25 cellular contexts compared by ENCODE assay signal in the genomic region with DNA sequence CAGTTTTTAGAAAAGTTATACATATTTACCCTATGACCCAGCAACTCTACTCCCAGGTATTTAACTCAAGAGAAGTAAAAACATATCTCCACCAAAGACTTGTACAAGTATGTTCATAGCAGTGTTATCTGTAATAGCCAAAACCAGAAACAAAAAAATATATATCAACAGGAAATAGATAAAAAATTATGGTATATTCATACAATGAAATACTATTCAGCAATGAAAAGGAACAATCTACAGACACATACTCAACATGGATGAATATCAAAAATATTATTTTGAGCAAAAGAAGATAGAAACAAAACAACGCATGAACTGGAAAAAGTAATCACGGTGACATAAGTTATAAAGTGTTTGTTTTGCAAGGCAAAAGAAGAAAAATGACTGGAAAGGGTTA.
A peak's percentile ranks its signal among the peaks of the same experiment; 100 is the strongest.
DNase-seq lines count a peak whose midpoint lies in the region; ATAC-seq, FAIRE-seq and TF ChIP-seq lines count a peak whose summit lies in the region.
"Had no signal": no experiment of that assay in that cellular context is flagged by ENCODE, and none has a peak within 500 bp of the region (broad histone marks: within the 10 kb centered on the region; RNA-seq: fewer than 3 reads in every experiment).

No MANE protein-coding gene starts in this region.

- H3K79me2 ChIP-seq in SK-N-SH (ENCODE audit: insufficient read depth) (peaks cover 5% of the 10 kb centered on the region; the same call in 1 of the 2 replicates), K562 (ENCODE audit: control insufficient read depth, insufficient read depth, low read length) (no peaks in the 10 kb centered on the region)

- intact Hi-C loops in K562 (cut with micrococcal nuclease) (no loop called here), esophagus squamous epithelium (cut with DNase I) (no loop called here)

- H3K4me3 Mint-ChIP-seq in mesothelial cell of epicardium = no peak overlapping the region
- H3K4me3 Mint-ChIP-seq: CD14-positive monocyte; CD4-positive, alpha-beta memory T cell; CD8-positive, alpha-beta memory T cell had no signal

- H3K27ac Mint-ChIP-seq in mesothelial cell of epicardium = no peak overlapping the region
- H3K27ac Mint-ChIP-seq: CD14-positive monocyte had no signal

- H3K9me1 ChIP-seq in K562 (ENCODE audit: control insufficient read depth, insufficient read depth, low read length) = no peaks in the 10 kb centered on the region

- H3K4me3 ChIP-seq in SK-N-SH (ENCODE audit: low read depth in 2 of 2, low read length in 1 of 2) = no peak overlapping the region
- no peak overlapping the region for H3K4me3 ChIP-seq in K562
- no peak overlapping the region for H3K4me3 ChIP-seq in esophagus squamous epithelium
- H3K4me3 ChIP-seq in foreskin fibroblast (ENCODE audit: low read depth in 1 of 2, low read length in 2 of 2) = no peak overlapping the region
- H3K4me3 ChIP-seq: BLaER1 had no signal

- CTCF ChIA-PET in SK-N-SH (lab: Yijun Ruan, JAX) (interaction anchor here (1.3 to 1.8 kb wide), 2 partner anchors 14 to 72 kb away, joined by 3 read pairs; a partner anchor contains a TSS), K562 (lab: Yijun Ruan, JAX; ENCODE audit: low intra/inter-chr PET ratio) (no interaction called here)

- in situ Hi-C loops in K562 (cut with MboI) = no loop called here

- 0 out of 2 replicates have a peak, but pooled peaks cover 6% of the 10 kb centered on the region for H3K9me3 ChIP-seq in SK-N-SH
- 0 out of 2 replicates have a peak, but pooled peaks cover 3% of the 10 kb centered on the region for H3K9me3 ChIP-seq in K562 (replicated peaks; ENCODE audit: control insufficient read depth, insufficient read depth, low read depth, low read length)
- no peaks in the 10 kb centered on the region for H3K9me3 ChIP-seq in esophagus squamous epithelium
- H3K9me3 ChIP-seq: BE2C had no signal

- H3K9ac ChIP-seq in SK-N-SH = no peak overlapping the region
- no peak overlapping the region for H3K9ac ChIP-seq in K562 (ENCODE audit: insufficient read depth in 1 of 2, low read depth in 2 of 2, low read length in 2 of 2)
- H3K9ac ChIP-seq: BLaER1 had no signal

- WGBS in SK-N-SH (ENCODE audit: low lambda C conversion rate) = 94% methylated on average over 2 of the region's 2 CpGs
- WGBS in K562 (ENCODE audit: insufficient coverage, low coverage, missing lambda C conversion rate) = 76% methylated on average over 2 of the region's 2 CpGs
- WGBS in esophagus squamous epithelium, 2 donors = 94% methylated on average over 2 of the region's 2 CpGs

- H4K20me1 ChIP-seq in SK-N-SH (ENCODE audit: insufficient read depth) (no peaks in the 10 kb centered on the region), K562 (replicated peaks; ENCODE audit: control insufficient read depth, insufficient read depth, low read length) (no peaks in the 10 kb centered on the region)
- H4K20me1 ChIP-seq: BLaER1 had no signal

- peaks cover 4% of the 10 kb centered on the region for H3K4me1 Mint-ChIP-seq in mesothelial cell of epicardium
- H3K4me1 Mint-ChIP-seq: CD14-positive monocyte had no signal

- TF ChIP-seq EP300 in SK-N-SH (IDR thresholded peaks at IDR 0.05; ENCODE audit: borderline replicate concordance in 1 of 2, low read depth in 1 of 2, low read length in 1 of 2) (no peak), K562 (IDR thresholded peaks at IDR 0.05; ENCODE audit: low read length) (no peak)

- TF ChIP-seq CTCF in SK-N-SH (IDR thresholded peaks at IDR 0.05) (no peak), K562 (IDR thresholded peaks at IDR 0.05 in 2 of 3, conservative IDR thresholded peaks at IDR 0.05 in 1 of 3; ENCODE audit: insufficient read depth in 2 of 3, low read depth in 1 of 3, low read length in 3 of 3) (no peak), esophagus squamous epithelium (IDR thresholded peaks at IDR 0.05) (no peak), foreskin fibroblast (IDR thresholded peaks at IDR 0.05; ENCODE audit: low read depth, low read length) (no peak), mesothelial cell of epicardium (IDR thresholded peaks at IDR 0.05; ENCODE audit: unreplicated experiment) (no peak)

- H3K27ac ChIP-seq in SK-N-SH (ENCODE audit: low read depth in 2 of 2, low read length in 1 of 2) (no peak overlapping the region), K562 (ENCODE audit: extremely low read depth, low read depth, low read length) (no peak overlapping the region), esophagus squamous epithelium (no peak overlapping the region)
- H3K27ac ChIP-seq: 22Rv1, BLaER1 had no signal

- no peaks in the 10 kb centered on the region for H3K9me2 ChIP-seq in SK-N-SH

- peak; percentile 58 for FAIRE-seq in G401.6 (lab: Jason Lieb, UNC)
- FAIRE-seq in K562 (lab: Jason Lieb, UNC) = no peak
- FAIRE-seq: GM12891, GM19239 had no signal

- H3K27me3 ChIP-seq in SK-N-SH (ENCODE audit: insufficient read depth) = no peaks in the 10 kb centered on the region
- H3K27me3 ChIP-seq in K562 (ENCODE audit: control insufficient read depth in 2 of 2, insufficient read depth in 2 of 2, low read length in 2 of 2) = no peaks in the 10 kb centered on the region
- no peaks in the 10 kb centered on the region for H3K27me3 ChIP-seq in esophagus squamous epithelium
- H3K27me3 ChIP-seq: BE2C, BLaER1 had no signal

- peaks cover 26% of the 10 kb centered on the region for H3K9me3 Mint-ChIP-seq in mesothelial cell of epicardium

- DNase-seq in SK-N-SH (no peak), K562 (ENCODE audit: extremely low read depth in 1 of 4, low spot score in 3 of 4) (no peak), esophagus squamous epithelium (lab: John Stamatoyannopoulos, UW) (no peak), foreskin fibroblast (no peak), mesothelial cell of epicardium (ENCODE audit: low spot score in 2 of 2, unreplicated experiment in 2 of 2) (no peak)
- DNase-seq: BE2C; C1 segment of cervical spinal cord; CD4-positive, alpha-beta memory T cell; CD4-positive, CD25-positive, alpha-beta regulatory T cell; CD8-positive, alpha-beta memory T cell; COR-L47; DMS 273 treated with DMSO at 0.1 percent for 48 hours; DMS153; DMS53; DMS79; DND-41; EL; GF-D8 had no signal

- H3K36me3 Mint-ChIP-seq in mesothelial cell of epicardium = peaks cover 37% of the 10 kb centered on the region

- H3K36me3 ChIP-seq in SK-N-SH (replicated peaks in 1 of 2; ENCODE audit: control insufficient read depth in 1 of 2, insufficient read depth in 2 of 2, low read length in 1 of 2) (peaks cover 47 to 77% of the 10 kb centered on the region in 2 experiments), K562 (ENCODE audit: control insufficient read depth, insufficient read depth, low read length) (peaks cover 23% of the 10 kb centered on the region), esophagus squamous epithelium (peaks cover 0 to 26% (median 0%) of the 10 kb centered on the region in 3 donors)

- TF ChIP-seq POLR2A in K562 (conservative IDR thresholded peaks at IDR 0.05) (no peak), esophagus squamous epithelium (IDR thresholded peaks at IDR 0.05) (no peak)

- no peaks in the 10 kb centered on the region for H3K27me3 Mint-ChIP-seq in mesothelial cell of epicardium (ENCODE audit: low read depth)
- H3K27me3 Mint-ChIP-seq: CD4-positive, alpha-beta memory T cell; CD4-positive, CD25-positive, alpha-beta regulatory T cell; CD8-positive, alpha-beta memory T cell had no signal

- BruUV-seq in K562 (replicated peaks; lab: Mats Ljungman, UMichigan) = no TSS peak

- H3K4me2 ChIP-seq in SK-N-SH (no peak overlapping the region), K562 (ENCODE audit: insufficient read depth, low read length) (no peak overlapping the region)
- H3K4me2 ChIP-seq: BLaER1 had no signal

- TF ChIP-seq RAD21 in SK-N-SH (IDR thresholded peaks at IDR 0.05; ENCODE audit: low read length) (no peak), K562 (CRISPR knock-in tag; conservative IDR thresholded peaks at IDR 0.05 in 1 of 2, IDR thresholded peaks at IDR 0.05 in 1 of 2) (no peak)

- peaks cover 14% of the 10 kb centered on the region for H3F3A ChIP-seq in SK-N-SH (replicated peaks; ENCODE audit: insufficient read depth)

- no peaks in the 10 kb centered on the region for H3K4me1 ChIP-seq in SK-N-SH (ENCODE audit: control insufficient read depth in 1 of 2, insufficient read depth in 2 of 2, low read depth in 1 of 2, low read length in 1 of 2)
- no peaks in the 10 kb centered on the region for H3K4me1 ChIP-seq in K562 (replicated peaks in 1 of 2; ENCODE audit: control insufficient read depth in 2 of 2, insufficient read depth in 2 of 2, low read length in 2 of 2)
- H3K4me1 ChIP-seq in esophagus squamous epithelium = no peaks in the 10 kb centered on the region
- H3K4me1 ChIP-seq: BE2C, BLaER1 had no signal

- H2AFZ ChIP-seq in SK-N-SH (ENCODE audit: low read depth) (no peak overlapping the region), K562 (ENCODE audit: low read depth, low read length) (no peak overlapping the region)

- ATAC-seq in SK-N-SH treated with all-trans-retinoic acid at 6 μM for 48 hours (no peak), K562 (no peak)

- POLR2A ChIA-PET in SK-N-SH (lab: Yijun Ruan, JAX) (no interaction called here), K562 (lab: Yijun Ruan, JAX) (no interaction called here)

TF ChIP-seq in SK-N-SH treated with all-trans-retinoic acid at 6 μM for 48 hours, 23 proteins besides CTCF, POLR2A, EP300 and RAD21 (continues in another document):
- peak; percentile 84 for TF ChIP-seq ZNF8 (CRISPR knock-in tag; IDR thresholded peaks at IDR 0.05)

TF ChIP-seq in SK-N-SH, 30 proteins besides CTCF, POLR2A, EP300 and RAD21 (continues in another document):
- TF ChIP-seq YY1 (IDR thresholded peaks at IDR 0.05; ENCODE audit: low read depth) (no peak), FOXM1 (IDR thresholded peaks at IDR 0.05; ENCODE audit: low read depth) (no peak), TCF12 (IDR thresholded peaks at IDR 0.05) (no peak), GATA2 (CRISPR knock-in tag; IDR thresholded peaks at IDR 0.05) (no peak), NRF1 (IDR thresholded peaks at IDR 0.05; ENCODE audit: low read depth, low read length) (no peak)

TF ChIP-seq in K562, 482 proteins besides CTCF, POLR2A, EP300 and RAD21:
- TF ChIP-seq ZNF695 (CRISPR knock-in tag; IDR thresholded peaks at IDR 0.05) (no peak), HNRNPH1 (optimal IDR thresholded peaks at IDR 0.05; ENCODE audit: low read depth, low read length) (no peak), ZNF146 (CRISPR knock-in tag; IDR thresholded peaks at IDR 0.05; ENCODE audit: unreplicated experiment) (peak; percentile 49), RBM25 (IDR thresholded peaks at IDR 0.05; ENCODE audit: low read depth, low read length, severe bottlenecking) (peak; percentile 14), ADNP (tag; IDR thresholded peaks at IDR 0.05) (no peak), XRCC4 (IDR thresholded peaks at IDR 0.05; ENCODE audit: extremely low read depth, insufficient read depth, insufficient read length) (no peak), ZFP36 (IDR thresholded peaks at IDR 0.05; ENCODE audit: low read depth, low read length, partially characterized antibody) (no peak), MTA1 (IDR thresholded peaks at IDR 0.05; ENCODE audit: borderline replicate concordance) (no peak)
